1 cellular context compared by ENCODE assay signal in the genomic region with DNA sequence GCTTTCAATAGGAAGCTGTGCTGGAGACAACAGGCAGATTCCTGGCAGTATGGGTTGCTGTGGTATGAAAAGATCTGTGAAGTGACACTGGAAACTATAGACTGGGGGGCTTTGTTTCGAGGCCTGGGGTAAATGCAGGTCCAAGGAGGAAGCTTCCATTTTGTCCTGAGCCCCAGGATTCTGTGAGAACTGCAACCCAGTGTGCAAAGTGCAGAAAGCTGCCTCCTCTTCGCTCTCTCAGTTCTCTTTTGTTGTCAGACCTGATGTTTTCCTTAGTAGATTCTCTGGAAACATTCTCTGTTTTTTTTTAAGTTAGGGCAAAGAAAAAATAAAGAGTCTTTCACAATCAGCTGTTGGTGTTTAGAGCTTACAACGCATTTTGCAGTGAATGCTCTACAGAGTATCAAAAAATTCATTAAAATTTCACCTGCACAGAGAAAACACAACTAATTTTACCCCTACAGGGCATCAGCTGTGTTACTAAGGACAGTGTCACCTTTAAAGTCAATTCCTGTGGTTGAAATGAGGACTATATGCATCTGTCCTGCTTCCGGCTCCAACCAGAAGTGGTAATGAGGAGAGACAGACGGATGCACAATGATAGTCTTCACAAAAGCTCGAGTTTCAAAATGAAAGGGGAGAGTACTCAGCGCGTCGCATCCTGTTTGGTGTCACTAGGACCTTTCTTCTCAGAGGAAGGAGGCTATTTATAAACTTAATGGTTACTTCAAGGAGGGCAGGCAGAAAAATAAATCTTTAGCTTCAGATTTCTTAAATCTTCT.
TF ChIP-seq lines count a peak whose summit lies in the region.

No MANE protein-coding gene starts in this region.

TF ChIP-seq in GM12878, 131 proteins besides CTCF, POLR2A, EP300 and RAD21 (continued from another document and continues in another):
- TF ChIP-seq E2F8 (IDR thresholded peaks at IDR 0.05; ENCODE audit: low read depth, partially characterized antibody): no peak
- TF ChIP-seq JUNB (IDR thresholded peaks at IDR 0.05): peak; percentile 41; the same call in 1 of the 2 replicates
- TF ChIP-seq SRF (IDR thresholded peaks at IDR 0.05; ENCODE audit: low read depth in 2 of 2, low read length in 2 of 2): peak; percentile 25 to 80; a peak in 3 of 4 replicates
- peak; percentile 55; the same call in 1 of the 2 replicates for TF ChIP-seq PML (IDR thresholded peaks at IDR 0.05; ENCODE audit: low read length)
- TF ChIP-seq MEF2B (IDR thresholded peaks at IDR 0.05; ENCODE audit: partially characterized antibody, poor library complexity, severe bottlenecking): peak; percentile 64
- peak; percentile 47 to 58; a peak in 3 of 4 replicates for TF ChIP-seq IKZF2 (IDR thresholded peaks at IDR 0.05)
- peak; percentile 76; the same call in 1 of the 2 replicates for TF ChIP-seq MEF2A (IDR thresholded peaks at IDR 0.05; ENCODE audit: insufficient read depth, low read depth, low read length)
- TF ChIP-seq HSF1 (IDR thresholded peaks at IDR 0.05; ENCODE audit: low read depth, low read length): no peak
- TF ChIP-seq CBFB (IDR thresholded peaks at IDR 0.05; ENCODE audit: low read depth): peak; percentile 64; the same call in 1 of the 2 replicates
- TF ChIP-seq MTA2 (IDR thresholded peaks at IDR 0.05; ENCODE audit: low read depth): peak; percentile 55
- TF ChIP-seq DPF2 (IDR thresholded peaks at IDR 0.05): no peak
- TF ChIP-seq TBL1XR1 (IDR thresholded peaks at IDR 0.05; ENCODE audit: low read depth, low read length): no peak
- TF ChIP-seq CREM (IDR thresholded peaks at IDR 0.05; ENCODE audit: low read depth): peak; percentile 93
- TF ChIP-seq BCL11A (IDR thresholded peaks at IDR 0.05; ENCODE audit: low read depth, low read length): 0 out of 2 replicates have a peak, but pooled peaks have one; percentile 38
- no peak for TF ChIP-seq EGR1 (IDR thresholded peaks at IDR 0.05; ENCODE audit: borderline replicate concordance in 1 of 2, low read depth in 2 of 2, low read length in 2 of 2)
- no peak for TF ChIP-seq LARP7 (IDR thresholded peaks at IDR 0.05)
- peak; percentile 78 for TF ChIP-seq YY1 (IDR thresholded peaks at IDR 0.05; ENCODE audit: low read depth, low read length)
- TF ChIP-seq TAF1 (IDR thresholded peaks at IDR 0.05; ENCODE audit: borderline replicate concordance, low read depth, low read length): peak; percentile 69; the same call in 1 of the 2 replicates
- peak; percentile 41; the same call in 1 of the 2 replicates for TF ChIP-seq NFIC (IDR thresholded peaks at IDR 0.05; ENCODE audit: low read depth, low read length)
- no peak for TF ChIP-seq NRF1 (conservative IDR thresholded peaks at IDR 0.05; ENCODE audit: low read depth, low read length)
- TF ChIP-seq ZNF384 (IDR thresholded peaks at IDR 0.05; ENCODE audit: borderline replicate concordance, low read depth, low read length): no peak
- no peak for TF ChIP-seq RELA (IDR thresholded peaks at IDR 0.05; ENCODE audit: borderline replicate concordance, partially characterized antibody)
- TF ChIP-seq SMAD1 (IDR thresholded peaks at IDR 0.05; ENCODE audit: low read depth, partially characterized antibody): no peak
- TF ChIP-seq SP1 (IDR thresholded peaks at IDR 0.05; ENCODE audit: low read depth, low read length): no peak
- TF ChIP-seq, protein P1, sequence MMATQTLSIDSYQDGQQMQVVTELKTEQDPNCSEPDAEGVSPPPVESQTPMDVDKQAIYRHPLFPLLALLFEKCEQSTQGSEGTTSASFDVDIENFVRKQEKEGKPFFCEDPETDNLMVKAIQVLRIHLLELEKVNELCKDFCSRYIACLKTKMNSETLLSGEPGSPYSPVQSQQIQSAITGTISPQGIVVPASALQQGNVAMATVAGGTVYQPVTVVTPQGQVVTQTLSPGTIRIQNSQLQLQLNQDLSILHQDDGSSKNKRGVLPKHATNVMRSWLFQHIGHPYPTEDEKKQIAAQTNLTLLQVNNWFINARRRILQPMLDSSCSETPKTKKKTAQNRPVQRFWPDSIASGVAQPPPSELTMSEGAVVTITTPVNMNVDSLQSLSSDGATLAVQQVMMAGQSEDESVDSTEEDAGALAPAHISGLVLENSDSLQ (IDR thresholded peaks at IDR 0.05): peak; percentile 55; the same call in 1 of the 2 replicates
- peak; percentile 40; the same call in 1 of the 2 replicates for TF ChIP-seq NBN (IDR thresholded peaks at IDR 0.05)
- TF ChIP-seq POLR2AphosphoS2 (IDR thresholded peaks at IDR 0.05; ENCODE audit: low read depth, low read length): no peak
- peak; percentile 42; the same call in 1 of the 2 replicates for TF ChIP-seq SPI1 (IDR thresholded peaks at IDR 0.05; ENCODE audit: borderline replicate concordance, insufficient read depth, low read depth, low read length)
- TF ChIP-seq BMI1 (IDR thresholded peaks at IDR 0.05; ENCODE audit: borderline replicate concordance): no peak
- peak; percentile 78; the same call in 2 of the 3 replicates for TF ChIP-seq POU2F2 (IDR thresholded peaks at IDR 0.05; ENCODE audit: borderline replicate concordance, low read depth, low read length)
- no peak for TF ChIP-seq ZNF217 (IDR thresholded peaks at IDR 0.05)
- peak in 1 of 2 experiments; percentile 87; a peak in 2 of 4 replicates for TF ChIP-seq ETV6 (conservative IDR thresholded peaks at IDR 0.05 in 1 of 2, IDR thresholded peaks at IDR 0.05 in 1 of 2; ENCODE audit: borderline replicate concordance in 1 of 2, low read depth in 1 of 2)
- TF ChIP-seq, protein P2, sequence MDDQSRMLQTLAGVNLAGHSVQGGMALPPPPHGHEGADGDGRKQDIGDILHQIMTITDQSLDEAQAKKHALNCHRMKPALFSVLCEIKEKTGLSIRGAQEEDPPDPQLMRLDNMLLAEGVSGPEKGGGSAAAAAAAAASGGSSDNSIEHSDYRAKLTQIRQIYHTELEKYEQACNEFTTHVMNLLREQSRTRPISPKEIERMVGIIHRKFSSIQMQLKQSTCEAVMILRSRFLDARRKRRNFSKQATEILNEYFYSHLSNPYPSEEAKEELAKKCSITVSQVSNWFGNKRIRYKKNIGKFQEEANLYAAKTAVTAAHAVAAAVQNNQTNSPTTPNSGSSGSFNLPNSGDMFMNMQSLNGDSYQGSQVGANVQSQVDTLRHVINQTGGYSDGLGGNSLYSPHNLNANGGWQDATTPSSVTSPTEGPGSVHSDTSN (IDR thresholded peaks at IDR 0.05; ENCODE audit: insufficient replicate concordance, low read depth, low read length): no peak
- TF ChIP-seq, protein P3, sequence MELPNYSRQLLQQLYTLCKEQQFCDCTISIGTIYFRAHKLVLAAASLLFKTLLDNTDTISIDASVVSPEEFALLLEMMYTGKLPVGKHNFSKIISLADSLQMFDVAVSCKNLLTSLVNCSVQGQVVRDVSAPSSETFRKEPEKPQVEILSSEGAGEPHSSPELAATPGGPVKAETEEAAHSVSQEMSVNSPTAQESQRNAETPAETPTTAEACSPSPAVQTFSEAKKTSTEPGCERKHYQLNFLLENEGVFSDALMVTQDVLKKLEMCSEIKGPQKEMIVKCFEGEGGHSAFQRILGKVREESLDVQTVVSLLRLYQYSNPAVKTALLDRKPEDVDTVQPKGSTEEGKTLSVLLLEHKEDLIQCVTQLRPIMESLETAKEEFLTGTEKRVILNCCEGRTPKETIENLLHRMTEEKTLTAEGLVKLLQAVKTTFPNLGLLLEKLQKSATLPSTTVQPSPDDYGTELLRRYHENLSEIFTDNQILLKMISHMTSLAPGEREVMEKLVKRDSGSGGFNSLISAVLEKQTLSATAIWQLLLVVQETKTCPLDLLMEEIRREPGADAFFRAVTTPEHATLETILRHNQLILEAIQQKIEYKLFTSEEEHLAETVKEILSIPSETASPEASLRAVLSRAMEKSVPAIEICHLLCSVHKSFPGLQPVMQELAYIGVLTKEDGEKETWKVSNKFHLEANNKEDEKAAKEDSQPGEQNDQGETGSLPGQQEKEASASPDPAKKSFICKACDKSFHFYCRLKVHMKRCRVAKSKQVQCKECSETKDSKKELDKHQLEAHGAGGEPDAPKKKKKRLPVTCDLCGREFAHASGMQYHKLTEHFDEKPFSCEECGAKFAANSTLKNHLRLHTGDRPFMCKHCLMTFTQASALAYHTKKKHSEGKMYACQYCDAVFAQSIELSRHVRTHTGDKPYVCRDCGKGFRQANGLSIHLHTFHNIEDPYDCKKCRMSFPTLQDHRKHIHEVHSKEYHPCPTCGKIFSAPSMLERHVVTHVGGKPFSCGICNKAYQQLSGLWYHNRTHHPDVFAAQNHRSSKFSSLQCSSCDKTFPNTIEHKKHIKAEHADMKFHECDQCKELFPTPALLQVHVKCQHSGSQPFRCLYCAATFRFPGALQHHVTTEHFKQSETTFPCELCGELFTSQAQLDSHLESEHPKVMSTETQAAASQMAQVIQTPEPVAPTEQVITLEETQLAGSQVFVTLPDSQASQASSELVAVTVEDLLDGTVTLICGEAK (IDR thresholded peaks at IDR 0.05; ENCODE audit: borderline replicate concordance): peak; percentile 46; the same call in 1 of the 2 replicates
- TF ChIP-seq FOXM1 (IDR thresholded peaks at IDR 0.05; ENCODE audit: low read depth, low read length): peak; percentile 67; the same call in 1 of the 2 replicates
- TF ChIP-seq TCF3 (IDR thresholded peaks at IDR 0.05; ENCODE audit: borderline replicate concordance, insufficient read depth, low read depth, low read length): no peak
- TF ChIP-seq POLR2AphosphoS5 (IDR thresholded peaks at IDR 0.05; ENCODE audit: low read length): peak; percentile 72; the same call in 1 of the 2 replicates
- no peak for TF ChIP-seq BRCA1 (IDR thresholded peaks at IDR 0.05; ENCODE audit: low read depth, low read length)
- TF ChIP-seq, protein P4, sequence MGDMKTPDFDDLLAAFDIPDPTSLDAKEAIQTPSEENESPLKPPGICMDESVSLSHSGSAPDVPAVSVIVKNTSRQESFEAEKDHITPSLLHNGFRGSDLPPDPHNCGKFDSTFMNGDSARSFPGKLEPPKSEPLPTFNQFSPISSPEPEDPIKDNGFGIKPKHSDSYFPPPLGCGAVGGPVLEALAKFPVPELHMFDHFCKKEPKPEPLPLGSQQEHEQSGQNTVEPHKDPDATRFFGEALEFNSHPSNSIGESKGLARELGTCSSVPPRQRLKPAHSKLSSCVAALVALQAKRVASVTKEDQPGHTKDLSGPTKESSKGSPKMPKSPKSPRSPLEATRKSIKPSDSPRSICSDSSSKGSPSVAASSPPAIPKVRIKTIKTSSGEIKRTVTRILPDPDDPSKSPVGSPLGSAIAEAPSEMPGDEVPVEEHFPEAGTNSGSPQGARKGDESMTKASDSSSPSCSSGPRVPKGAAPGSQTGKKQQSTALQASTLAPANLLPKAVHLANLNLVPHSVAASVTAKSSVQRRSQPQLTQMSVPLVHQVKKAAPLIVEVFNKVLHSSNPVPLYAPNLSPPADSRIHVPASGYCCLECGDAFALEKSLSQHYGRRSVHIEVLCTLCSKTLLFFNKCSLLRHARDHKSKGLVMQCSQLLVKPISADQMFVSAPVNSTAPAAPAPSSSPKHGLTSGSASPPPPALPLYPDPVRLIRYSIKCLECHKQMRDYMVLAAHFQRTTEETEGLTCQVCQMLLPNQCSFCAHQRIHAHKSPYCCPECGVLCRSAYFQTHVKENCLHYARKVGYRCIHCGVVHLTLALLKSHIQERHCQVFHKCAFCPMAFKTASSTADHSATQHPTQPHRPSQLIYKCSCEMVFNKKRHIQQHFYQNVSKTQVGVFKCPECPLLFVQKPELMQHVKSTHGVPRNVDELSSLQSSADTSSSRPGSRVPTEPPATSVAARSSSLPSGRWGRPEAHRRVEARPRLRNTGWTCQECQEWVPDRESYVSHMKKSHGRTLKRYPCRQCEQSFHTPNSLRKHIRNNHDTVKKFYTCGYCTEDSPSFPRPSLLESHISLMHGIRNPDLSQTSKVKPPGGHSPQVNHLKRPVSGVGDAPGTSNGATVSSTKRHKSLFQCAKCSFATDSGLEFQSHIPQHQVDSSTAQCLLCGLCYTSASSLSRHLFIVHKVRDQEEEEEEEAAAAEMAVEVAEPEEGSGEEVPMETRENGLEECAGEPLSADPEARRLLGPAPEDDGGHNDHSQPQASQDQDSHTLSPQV (IDR thresholded peaks at IDR 0.05): no peak
